ENCODE assay signal across 24 cellular contexts in genomic region chr11:20597924-20598484, GRCh38. TPM values are rescaled to one million over a fixed set of nuclear protein-coding genes. Genes with fewer than 3 reads are reported as not detected.
"Had no signal": no experiment of that assay in that cellular context is flagged by ENCODE, and none has a peak within 500 bp of the region (broad histone marks: within the 10 kb centered on the region; RNA-seq: fewer than 3 reads in every experiment).

No MANE protein-coding gene starts in this region.

- ATAC-seq: activated CD8-positive, alpha-beta memory T cell treated with anti-CD3 and anti-CD28 coated beads, Interleukin-2, amount 10 ng/mL, durations not matched to agents 7 days and 5 days; gastrocnemius medialis; heart left ventricle; left lobe of liver; right cardiac atrium; T-cell had no signal

- H3K36me3 Mint-ChIP-seq: T-cell had no signal

- H3K9me3 Mint-ChIP-seq: activated CD4-positive, alpha-beta memory T cell treated with anti-CD3 and anti-CD28 coated beads, Interleukin-2, amount 10 ng/mL, durations not matched to agents 7 days and 5 days; T-cell had no signal

- DNase-seq: activated CD4-positive, alpha-beta memory T cell treated with anti-CD3 and anti-CD28 coated beads, Interleukin-2, amount 10 ng/mL, durations not matched to agents 7 days and 5 days; activated CD4-positive, alpha-beta T cell treated with anti-CD3 and anti-CD28 coated beads for 48 hours; activated CD4-positive, CD25-positive, alpha-beta regulatory T cell; activated CD8-positive, alpha-beta memory T cell treated with anti-CD3 and anti-CD28 coated beads, Interleukin-2, amount 10 ng/mL, durations not matched to agents 7 days and 5 days; anterior cingulate cortex; brain microvascular endothelial cell; colonic mucosa; gastrocnemius medialis; heart left ventricle; midbrain; right cardiac atrium; T-cell; T-helper 9 cell had no signal

- H3K4me3 ChIP-seq: colonic mucosa, lung, prostate gland, skin epidermis had no signal

- H3K36me3 ChIP-seq: brain microvascular endothelial cell, colonic mucosa, gastrocnemius medialis, heart left ventricle, prostate gland, tibial nerve had no signal

- H3K4me1 ChIP-seq: colonic mucosa, gastrocnemius medialis, prostate gland had no signal

- H3K9me3 ChIP-seq: colonic mucosa, gastrocnemius medialis, heart left ventricle, prostate gland, tibial nerve had no signal

- H3K4me3 Mint-ChIP-seq: activated CD4-positive, alpha-beta memory T cell treated with anti-CD3 and anti-CD28 coated beads, Interleukin-2, amount 10 ng/mL, durations not matched to agents 7 days and 5 days; activated CD8-positive, alpha-beta memory T cell treated with anti-CD3 and anti-CD28 coated beads, Interleukin-2, amount 10 ng/mL, durations not matched to agents 7 days and 5 days; central memory CD8-positive, alpha-beta T cell; neural crest cell; stimulated activated naive CD8-positive, alpha-beta T cell treated with anti-CD3 and anti-CD28 coated beads, Interleukin-15, Interleukin-2, amounts not matched to agents 100 ng/mL and 50 ng/mL, for 24 hours; T-cell had no signal

- H3K27ac ChIP-seq: brain microvascular endothelial cell, colonic mucosa, gastrocnemius medialis, heart left ventricle, prostate gland, skin epidermis, tibial nerve had no signal

- H3K4me1 Mint-ChIP-seq: central memory CD8-positive, alpha-beta T cell had no signal

- H3K27ac Mint-ChIP-seq: activated CD4-positive, alpha-beta memory T cell treated with anti-CD3 and anti-CD28 coated beads, Interleukin-2, amount 10 ng/mL, durations not matched to agents 7 days and 5 days; activated CD8-positive, alpha-beta memory T cell treated with anti-CD3 and anti-CD28 coated beads, Interleukin-2, amount 10 ng/mL, durations not matched to agents 7 days and 5 days; stimulated activated naive CD8-positive, alpha-beta T cell treated with anti-CD3 and anti-CD28 coated beads, Interleukin-15, Interleukin-2, amounts not matched to agents 100 ng/mL and 50 ng/mL, for 24 hours; T-cell had no signal

RNA-seq across cellular contexts. Expression of gene SLC6A5, which starts 1.4 kb away (rescaled TPM):
- total RNA-seq: activated CD4-positive, alpha-beta memory T cell treated with anti-CD3 and anti-CD28 coated beads, Interleukin-2, amount 10 ng/mL, durations not matched to agents 7 days and 5 days; activated CD8-positive, alpha-beta memory T cell treated with anti-CD3 and anti-CD28 coated beads, Interleukin-2, amount 10 ng/mL, durations not matched to agents 7 days and 5 days; colonic mucosa; gastrocnemius medialis; heart left ventricle; left lobe of liver; lung; osteocyte; right cardiac atrium; T-cell; tibial nerve had no signal
- polyA plus RNA-seq: esophagus, heart left ventricle, keratinocyte, lung, right cardiac atrium had no signal
